2 cellular contexts compared by ENCODE assay signal in genomic region chr7:78080811-78081210, GRCh38.
TF ChIP-seq lines count a peak whose summit lies in the region.

No MANE protein-coding gene starts in this region.

TF ChIP-seq in IMR-90, 13 proteins besides CTCF, POLR2A, EP300 and RAD21 (continued from another document):
- TF ChIP-seq BHLHE40 (IDR thresholded peaks at IDR 0.05; ENCODE audit: low read depth, low read length) (no peak), CHD1 (IDR thresholded peaks at IDR 0.05; ENCODE audit: low read depth, low read length) (no peak), MXI1 (IDR thresholded peaks at IDR 0.05; ENCODE audit: borderline replicate concordance, low read depth, low read length) (no peak), SMC3 (IDR thresholded peaks at IDR 0.05; ENCODE audit: low read depth, low read length) (no peak), FOS (IDR thresholded peaks at IDR 0.05; ENCODE audit: low read depth, low read length) (no peak), CEBPB (IDR thresholded peaks at IDR 0.05; ENCODE audit: low read depth, low read length) (no peak), MAZ (IDR thresholded peaks at IDR 0.05; ENCODE audit: borderline replicate concordance, low read depth, low read length) (no peak), NFE2L2 (IDR thresholded peaks at IDR 0.05; ENCODE audit: low read depth, low read length) (no peak), RCOR1 (IDR thresholded peaks at IDR 0.05; ENCODE audit: insufficient replicate concordance, low read length) (no peak)

TF ChIP-seq in SK-N-SH treated with all-trans-retinoic acid at 6 μM for 48 hours, 23 proteins besides CTCF, POLR2A, EP300 and RAD21 (continued from another document):
- TF ChIP-seq TSHZ2 (CRISPR knock-in tag; IDR thresholded peaks at IDR 0.05) (no peak), POU6F1 (CRISPR knock-in tag; IDR thresholded peaks at IDR 0.05; ENCODE audit: borderline replicate concordance, low read depth) (no peak), ARNTL (CRISPR knock-in tag; IDR thresholded peaks at IDR 0.05; ENCODE audit: borderline replicate concordance, low read depth) (no peak), OSR1 (CRISPR knock-in tag; IDR thresholded peaks at IDR 0.05) (no peak), ZFP3 (CRISPR knock-in tag; IDR thresholded peaks at IDR 0.05) (no peak), CREB5 (CRISPR knock-in tag; IDR thresholded peaks at IDR 0.05; ENCODE audit: low read depth) (no peak)
TF ChIP-seq in SK-N-SH treated with all-trans-retinoic acid at 6 μM for 48 hours: peak in this region for 0.
